1 cellular context compared by ENCODE assay signal in genomic region chr3:188950832-188951489, GRCh38.
TF ChIP-seq lines count a peak whose summit lies in the region.

No MANE protein-coding gene starts in this region.

TF ChIP-seq in H1, 55 proteins besides CTCF, POLR2A, EP300 and RAD21 (continued from another document):
- no peak for TF ChIP-seq RNF2 (IDR thresholded peaks at IDR 0.05; ENCODE audit: borderline replicate concordance, low read depth, low read length, missing control alignments, poor library complexity, severe bottlenecking)
- no peak for TF ChIP-seq BCL11A (IDR thresholded peaks at IDR 0.05; ENCODE audit: low read depth in 2 of 2, low read length in 2 of 2)
- no peak for TF ChIP-seq ATF2 (IDR thresholded peaks at IDR 0.05; ENCODE audit: low read length)
- TF ChIP-seq CHD7 (IDR thresholded peaks at IDR 0.05; ENCODE audit: insufficient replicate concordance, low read length): no peak
- no peak for TF ChIP-seq MAFK (IDR thresholded peaks at IDR 0.05; ENCODE audit: low read depth, low read length)
- no peak for TF ChIP-seq CTBP2 (IDR thresholded peaks at IDR 0.05; ENCODE audit: borderline replicate concordance, insufficient read depth, insufficient read length, low read length)
- TF ChIP-seq ZNF274 (IDR thresholded peaks at IDR 0.05; ENCODE audit: borderline replicate concordance, extremely low read depth, low read length): no peak
- no peak for TF ChIP-seq HDAC6 (IDR thresholded peaks at IDR 0.05; ENCODE audit: low read depth, low read length)
- no peak for TF ChIP-seq JUN (IDR thresholded peaks at IDR 0.05; ENCODE audit: low read depth, low read length)
- TF ChIP-seq EZH2 (IDR thresholded peaks at IDR 0.05; ENCODE audit: low read depth, low read length, severe bottlenecking): no peak
- TF ChIP-seq KDM1A (IDR thresholded peaks at IDR 0.05; ENCODE audit: borderline replicate concordance, low read length): no peak
- TF ChIP-seq SIRT6 (IDR thresholded peaks at IDR 0.05; ENCODE audit: low read length): no peak
TF ChIP-seq in H1: peak in this region for 0.
